ENCODE assay signal across 25 cellular contexts in genomic region chr10:88826390-88826789, GRCh38. TPM values are rescaled to one million over a fixed set of nuclear protein-coding genes. Genes with fewer than 3 reads are reported as not detected.
DNase-seq lines count a peak whose midpoint lies in the region; ATAC-seq, FAIRE-seq and TF ChIP-seq lines count a peak whose summit lies in the region.
"Had no signal": no experiment of that assay in that cellular context is flagged by ENCODE, and none has a peak within 500 bp of the region (broad histone marks: within the 10 kb centered on the region; RNA-seq: fewer than 3 reads in every experiment).

No MANE protein-coding gene starts in this region.

- no peak for TF ChIP-seq POLR2A in HepG2 (IDR thresholded peaks at IDR 0.05; ENCODE audit: insufficient read depth in 1 of 2, low read depth in 2 of 2, low read length in 2 of 2)

- no TSS peak for BruUV-seq in HepG2 (replicated peaks; lab: Mats Ljungman, UMichigan)

- no peaks in the 10 kb centered on the region for H3K27me3 ChIP-seq in CD4-positive, CD25-positive, alpha-beta regulatory T cell (ENCODE audit: control insufficient read depth, insufficient read depth, low read length)
- no peaks in the 10 kb centered on the region for H3K27me3 ChIP-seq in CD8-positive, alpha-beta T cell (ENCODE audit: insufficient read depth, low read length)
- 0 out of 5 replicates have a peak, but pooled peaks cover 0 to 4% of the 10 kb centered on the region in 2 experiments for H3K27me3 ChIP-seq in HepG2 (ENCODE audit: control insufficient read depth in 1 of 2, insufficient read depth in 2 of 2, low read length in 2 of 2)

- H3K4me1 Mint-ChIP-seq in CD4-positive, CD25-positive, alpha-beta regulatory T cell = peaks cover 41 to 83% (median 51%) of the 10 kb centered on the region in 4 donors
- H3K4me1 Mint-ChIP-seq in CD8-positive, alpha-beta T cell (ENCODE audit: low read depth) = peaks cover 66% of the 10 kb centered on the region
- peaks cover 51% of the 10 kb centered on the region for H3K4me1 Mint-ChIP-seq in activated CD4-positive, alpha-beta memory T cell treated with anti-CD3 and anti-CD28 coated beads for 36 hours (ENCODE audit: low read depth)
- peaks cover 49 to 51% of the 10 kb centered on the region in 2 donors for H3K4me1 Mint-ChIP-seq in immature natural killer cell

- H3K27me3 Mint-ChIP-seq in CD4-positive, CD25-positive, alpha-beta regulatory T cell = no peaks in the 10 kb centered on the region
- no peaks in the 10 kb centered on the region for H3K27me3 Mint-ChIP-seq in CD8-positive, alpha-beta T cell (ENCODE audit: low read depth)
- H3K27me3 Mint-ChIP-seq in activated CD4-positive, alpha-beta memory T cell treated with anti-CD3 and anti-CD28 coated beads for 36 hours = no peaks in the 10 kb centered on the region
- H3K27me3 Mint-ChIP-seq in immature natural killer cell (ENCODE audit: low read depth in 3 of 3) = peaks cover 0 to 4% (median 2%) of the 10 kb centered on the region in 3 donors

- H3K36me3 Mint-ChIP-seq in CD4-positive, CD25-positive, alpha-beta regulatory T cell = no peaks in the 10 kb centered on the region
- H3K36me3 Mint-ChIP-seq in CD8-positive, alpha-beta T cell = no peaks in the 10 kb centered on the region
- no peaks in the 10 kb centered on the region for H3K36me3 Mint-ChIP-seq in activated CD4-positive, alpha-beta memory T cell treated with anti-CD3 and anti-CD28 coated beads for 36 hours
- H3K36me3 Mint-ChIP-seq in immature natural killer cell = peaks cover 0 to 5% (median 3%) of the 10 kb centered on the region in 3 donors

- ATAC-seq in CD4-positive, CD25-positive, alpha-beta regulatory T cell (ENCODE audit: low read depth in 2 of 2) = peak; percentile 22 to 29
- ATAC-seq in CD8-positive, alpha-beta T cell = no peak
- ATAC-seq in HepG2 (no peak), GM21526 (IDR thresholded peaks at IDR 0.05; ENCODE audit: low FRiP score, unreplicated experiment) (no peak)
- ATAC-seq: activated CD4-positive, CD25-positive, alpha-beta regulatory T cell treated with anti-CD3 and anti-CD28 coated beads, Interleukin-2, amount 50 U/mL, for 24 hours; HCT116; heart right ventricle; left ventricle myocardium superior had no signal

- H3K27ac Mint-ChIP-seq in CD4-positive, CD25-positive, alpha-beta regulatory T cell = peak overlapping the region; percentile 73 to 91 (median 88)
- peak overlapping the region; percentile 72 for H3K27ac Mint-ChIP-seq in CD8-positive, alpha-beta T cell
- H3K27ac Mint-ChIP-seq in activated CD4-positive, alpha-beta memory T cell treated with anti-CD3 and anti-CD28 coated beads for 36 hours = peak overlapping the region; percentile 30
- peak overlapping the region; percentile 31 to 99 (median 78) for H3K27ac Mint-ChIP-seq in immature natural killer cell

- peak overlapping the region; percentile 73 for H3K4me3 ChIP-seq in CD4-positive, CD25-positive, alpha-beta regulatory T cell (ENCODE audit: low read depth, low read length)
- no peak overlapping the region for H3K4me3 ChIP-seq in CD8-positive, alpha-beta T cell (ENCODE audit: low read depth, low read length)
- H3K4me3 ChIP-seq in HepG2 (replicated peaks in 1 of 3; ENCODE audit: insufficient read depth in 1 of 3, low read depth in 2 of 3, low read length in 3 of 3) = no peak overlapping the region
- H3K4me3 ChIP-seq: heart right ventricle had no signal

- H3K4me3 Mint-ChIP-seq in CD4-positive, CD25-positive, alpha-beta regulatory T cell = peak overlapping the region in 3 of 4 donors; percentile 26 to 79 (median 63)
- peak overlapping the region; percentile 16 for H3K4me3 Mint-ChIP-seq in CD8-positive, alpha-beta T cell
- no peak overlapping the region for H3K4me3 Mint-ChIP-seq in activated CD4-positive, alpha-beta memory T cell treated with anti-CD3 and anti-CD28 coated beads for 36 hours
- peak overlapping the region; percentile 27 to 70 (median 41) for H3K4me3 Mint-ChIP-seq in immature natural killer cell

- no peak for TF ChIP-seq RAD21 in HepG2 (CRISPR knock-in tag; IDR thresholded peaks at IDR 0.05)

- WGBS in HepG2 (ENCODE audit: low lambda C conversion rate) = 42% methylated on average over 4 of the region's 4 CpGs

- H3K9ac ChIP-seq in HepG2 (ENCODE audit: insufficient read depth, low read depth, low read length) = no peak overlapping the region
- H3K9ac ChIP-seq: SK-N-SH had no signal

- TF ChIP-seq CTCF in CD8-positive, alpha-beta T cell (IDR thresholded peaks at IDR 0.05) = no peak
- no peak for TF ChIP-seq CTCF in HepG2 (CRISPR knock-in tag; IDR thresholded peaks at IDR 0.05)

- intact Hi-C loops in CD8-positive, alpha-beta T cell (cut with DNase I, micrococcal nuclease) = no loop called here
- intact Hi-C loops in activated CD4-positive, alpha-beta memory T cell treated with anti-CD3 and anti-CD28 coated beads for 36 hours (cut with micrococcal nuclease) = loop anchor here (5.0 to 10.0 kb wide), 4 partner anchors 244 to 962 kb away; partner anchors contain the start of genes KLLN, PTEN and RNLS
- intact Hi-C loops in HepG2 (cut with micrococcal nuclease; ENCODE audit: unreplicated experiment) = no loop called here

- peak overlapping the region; percentile 30 for H3K27ac ChIP-seq in CD4-positive, CD25-positive, alpha-beta regulatory T cell (ENCODE audit: insufficient read depth, low read length, poor library complexity, severe bottlenecking)
- H3K27ac ChIP-seq in CD8-positive, alpha-beta T cell (ENCODE audit: low read depth, low read length) = no peak overlapping the region
- no peak overlapping the region for H3K27ac ChIP-seq in HepG2 (ENCODE audit: extremely low read length, insufficient read depth, low read length)

- H3K36me3 ChIP-seq in CD4-positive, CD25-positive, alpha-beta regulatory T cell (ENCODE audit: control insufficient read depth, insufficient read depth, low read length) = no peaks in the 10 kb centered on the region
- H3K36me3 ChIP-seq in CD8-positive, alpha-beta T cell (ENCODE audit: insufficient read depth, low read length) = no peaks in the 10 kb centered on the region
- no peaks in the 10 kb centered on the region for H3K36me3 ChIP-seq in HepG2 (replicated peaks in 1 of 2; ENCODE audit: control insufficient read depth in 1 of 2, insufficient read depth in 2 of 2, low read length in 2 of 2)
- H3K36me3 ChIP-seq: heart right ventricle had no signal

- no peaks in the 10 kb centered on the region for H3K9me3 ChIP-seq in CD4-positive, CD25-positive, alpha-beta regulatory T cell (ENCODE audit: control insufficient read depth in 2 of 2, low read length in 2 of 2)
- no peaks in the 10 kb centered on the region for H3K9me3 ChIP-seq in CD8-positive, alpha-beta T cell (ENCODE audit: low read length)
- no peaks in the 10 kb centered on the region for H3K9me3 ChIP-seq in HepG2 (ENCODE audit: low read length)
- H3K9me3 ChIP-seq: heart right ventricle, SK-N-SH had no signal

- peaks cover 0 to 3% (median 0%) of the 10 kb centered on the region in 7 donors for H3K9me3 Mint-ChIP-seq in CD4-positive, CD25-positive, alpha-beta regulatory T cell
- peaks cover 3% of the 10 kb centered on the region for H3K9me3 Mint-ChIP-seq in CD8-positive, alpha-beta T cell
- no peaks in the 10 kb centered on the region for H3K9me3 Mint-ChIP-seq in activated CD4-positive, alpha-beta memory T cell treated with anti-CD3 and anti-CD28 coated beads for 36 hours
- H3K9me3 Mint-ChIP-seq in immature natural killer cell = no peaks in the 10 kb centered on the region

- H3K4me1 ChIP-seq in CD4-positive, CD25-positive, alpha-beta regulatory T cell (ENCODE audit: control insufficient read depth, insufficient read depth, low read length, poor library complexity, severe bottlenecking) = peaks cover 46% of the 10 kb centered on the region
- H3K4me1 ChIP-seq in CD8-positive, alpha-beta T cell (ENCODE audit: insufficient read depth, low read length) = peaks cover 31% of the 10 kb centered on the region
- no peaks in the 10 kb centered on the region for H3K4me1 ChIP-seq in HepG2 (ENCODE audit: insufficient read depth, low read length)

- no peak overlapping the region for H2AFZ ChIP-seq in HepG2 (ENCODE audit: low read length)

- no peak overlapping the region for H3K4me2 ChIP-seq in HepG2 (ENCODE audit: low read depth, low read length)
- H3K4me2 ChIP-seq: SK-N-SH had no signal

- POLR2A ChIA-PET in CD8-positive, alpha-beta T cell (lab: Charles Lee) = interaction anchor here (1.5 to 1.6 kb wide), 2 partner anchors 54 to 243 kb away, joined by 5 to 6 read pairs; partner anchors contain the start of genes RNLS and STAMBPL1
- POLR2A ChIA-PET in activated CD4-positive, alpha-beta memory T cell treated with anti-CD3 and anti-CD28 coated beads for 36 hours (lab: Charles Lee) = no interaction called here
- POLR2A ChIA-PET in HepG2 (lab: Yijun Ruan, JAX) = no interaction called here

- TF ChIP-seq EP300 in HepG2 (IDR thresholded peaks at IDR 0.05; ENCODE audit: low read depth in 2 of 2, low read length in 2 of 2) (no peak), HepG2 (CRISPR knock-in tag; IDR thresholded peaks at IDR 0.05; ENCODE audit: borderline replicate concordance) (no peak)

- no peaks in the 10 kb centered on the region for H3K79me2 ChIP-seq in HepG2 (ENCODE audit: insufficient read depth, low read length)

- peak in 1 of 3 donors; percentile 58 for DNase-seq in CD4-positive, CD25-positive, alpha-beta regulatory T cell
- DNase-seq in CD8-positive, alpha-beta T cell = no peak
- no peak for DNase-seq in activated CD4-positive, alpha-beta memory T cell treated with anti-CD3 and anti-CD28 coated beads for 36 hours
- DNase-seq in immature natural killer cell = no peak
- no peak for DNase-seq in HepG2 (ENCODE audit: low spot score)
- DNase-seq in cortex of kidney (lab: John Stamatoyannopoulos, UW) = no peak
- DNase-seq in mesenteric fat pad (ENCODE audit: low spot score) = no peak
- DNase-seq: amniotic stem cell; COR-L47; dermis blood vessel endothelial cell; heart right ventricle; left ventricle myocardium superior; NCI-H510A; RPMI8226; SK-N-SH; stimulated activated CD4-positive, alpha-beta T cell treated with anti-CD3 and anti-CD28 coated beads, Interleukin-4, amount 100 ng/mL, for 24 hours had no signal

- no peaks in the 10 kb centered on the region for H4K20me1 ChIP-seq in HepG2 (ENCODE audit: insufficient read depth, low read length)

- no peak for FAIRE-seq in HepG2 (lab: Jason Lieb, UNC)
- FAIRE-seq: bronchial epithelial cell had no signal

- in situ Hi-C loops in HepG2 (cut with HindIII; ENCODE audit: extremely low pct_ligation_motif_present, low pct_unique_long_range_greater_than_20kb) = loop anchor here (25.0 kb wide), 1 partner anchor 386 kb away; the partner anchor contains the start of gene CH25H

- CTCF ChIA-PET in CD8-positive, alpha-beta T cell (lab: Charles Lee) = interaction anchor here (0.9 to 8.7 kb wide), 5 partner anchors 11 to 391 kb away, joined by 3 to 75 read pairs (median 4); no protein-coding TSS in a partner anchor
- CTCF ChIA-PET in activated CD4-positive, alpha-beta memory T cell treated with anti-CD3 and anti-CD28 coated beads for 36 hours (lab: Charles Lee) = interaction anchor here (1.0 to 3.7 kb wide), 5 partner anchors 10 to 108 kb away, joined by 3 to 16 read pairs (median 7); no protein-coding TSS in a partner anchor
- CTCF ChIA-PET in HepG2 (lab: Yijun Ruan, JAX; ENCODE audit: low intra/inter-chr PET ratio, low total read pairs) = no interaction called here

RNA-seq across cellular contexts. Expression of gene LIPM, which starts 23.9 kb away (rescaled TPM):
- not detected for total RNA-seq in CD4-positive, CD25-positive, alpha-beta regulatory T cell
- polyA plus RNA-seq in CD4-positive, CD25-positive, alpha-beta regulatory T cell = not detected
- not detected for total RNA-seq in CD8-positive, alpha-beta T cell
- total RNA-seq in activated CD4-positive, alpha-beta memory T cell treated with anti-CD3 and anti-CD28 coated beads for 36 hours = not detected
- polyA plus RNA-seq in immature natural killer cell = not detected
- total RNA-seq in HepG2 (2016; rRNA removed; fragmentation: Illumina TruSeq; extraction: Trizol) = not detected in 2 replicates
- total RNA-seq in HepG2 (2016; cell fraction: cytosol; rRNA removed; fragmentation: Illumina TruSeq; extraction: Trizol; ENCODE audit: low read depth) = not detected in 2 replicates
- not detected in 2 replicates for total RNA-seq in HepG2 (2016; cell fraction: insoluble cytoplasmic fraction; rRNA removed; fragmentation: Illumina TruSeq; extraction: Trizol)
- total RNA-seq in HepG2 (2016; cell fraction: membrane; rRNA removed; fragmentation: Illumina TruSeq; extraction: Trizol) = not detected in 2 replicates
- total RNA-seq in HepG2 (2016; cell fraction: nucleus; rRNA removed; fragmentation: Illumina TruSeq; extraction: Trizol) = not detected in 2 replicates
- not detected in 2 replicates for polyA plus RNA-seq in HepG2 (2011; rRNA removed)
- not detected in 2 replicates for polyA plus RNA-seq in HepG2 (2011; cell fraction: cytosol; rRNA removed)
- polyA plus RNA-seq in HepG2 (2011; cell fraction: nucleus; rRNA removed) = not detected in 2 replicates
- polyA plus RNA-seq in HepG2 (2012) = not detected in 2 replicates
- not detected in 2 replicates for polyA plus RNA-seq in HepG2 (2016; cell fraction: cytosol; fragmentation: Illumina TruSeq; extraction: Trizol; ENCODE audit: low read depth)
- polyA plus RNA-seq in HepG2 (2016; cell fraction: insoluble cytoplasmic fraction; fragmentation: Illumina TruSeq; extraction: Trizol; ENCODE audit: low read depth) = not detected in 2 replicates
- not detected in 2 replicates for polyA plus RNA-seq in HepG2 (2016; cell fraction: membrane; fragmentation: Illumina TruSeq; extraction: Trizol; ENCODE audit: low read depth)
- not detected in 2 replicates for polyA plus RNA-seq in HepG2 (2016; cell fraction: nucleus; fragmentation: Illumina TruSeq; extraction: Trizol; ENCODE audit: insufficient read depth, low read depth)
- polyA minus RNA-seq in HepG2 (2011; rRNA and poly(A)+ RNA removed; ENCODE audit: low replicate concordance) = 0.26 TPM in 1 of 2 replicates, not detected in the other
- not detected in 2 replicates for polyA minus RNA-seq in HepG2 (2011; cell fraction: cytosol; rRNA and poly(A)+ RNA removed)
- polyA minus RNA-seq in HepG2 (2011; cell fraction: nucleus; rRNA and poly(A)+ RNA removed) = not detected in 2 replicates
- total RNA-seq in mesenteric fat pad = not detected
- total RNA-seq: bronchial epithelial cell, Daoy, dermis blood vessel endothelial cell, heart right ventricle, left ventricle myocardium superior, M059J, mononuclear cell, renal cortical epithelial cell, ureter had no signal
- polyA plus RNA-seq: heart right ventricle, SK-N-SH had no signal

RNA-seq across cellular contexts. Expression of gene ANKRD22, which starts 25.3 kb away (rescaled TPM):
- not detected for total RNA-seq in CD4-positive, CD25-positive, alpha-beta regulatory T cell
- under 1 TPM; 0.10 to 0.20 (median 0.18) TPM for polyA plus RNA-seq in CD4-positive, CD25-positive, alpha-beta regulatory T cell
- not detected for total RNA-seq in CD8-positive, alpha-beta T cell
- under 1 TPM; 0.12 to 0.24 TPM for total RNA-seq in activated CD4-positive, alpha-beta memory T cell treated with anti-CD3 and anti-CD28 coated beads for 36 hours
- 1 to 10 TPM in 1 of 3 donors, under 1 TPM in 1, not detected in 1; 0.84 to 1.2 TPM for polyA plus RNA-seq in immature natural killer cell
- total RNA-seq in HepG2 (2016; rRNA removed; fragmentation: Illumina TruSeq; extraction: Trizol) = not detected in 2 replicates
- not detected in 2 replicates for total RNA-seq in HepG2 (2016; cell fraction: cytosol; rRNA removed; fragmentation: Illumina TruSeq; extraction: Trizol; ENCODE audit: low read depth)
- not detected in 2 replicates for total RNA-seq in HepG2 (2016; cell fraction: insoluble cytoplasmic fraction; rRNA removed; fragmentation: Illumina TruSeq; extraction: Trizol)
- not detected in 2 replicates for total RNA-seq in HepG2 (2016; cell fraction: membrane; rRNA removed; fragmentation: Illumina TruSeq; extraction: Trizol)
- total RNA-seq in HepG2 (2016; cell fraction: nucleus; rRNA removed; fragmentation: Illumina TruSeq; extraction: Trizol) = not detected in 2 replicates
- polyA plus RNA-seq in HepG2 (2011; rRNA removed) = not detected in 2 replicates
- polyA plus RNA-seq in HepG2 (2011; cell fraction: cytosol; rRNA removed) = not detected in 2 replicates
- polyA plus RNA-seq in HepG2 (2011; cell fraction: nucleus; rRNA removed) = not detected in 2 replicates
- not detected in 2 replicates for polyA plus RNA-seq in HepG2 (2012)
- not detected in 2 replicates for polyA plus RNA-seq in HepG2 (2016; cell fraction: cytosol; fragmentation: Illumina TruSeq; extraction: Trizol; ENCODE audit: low read depth)
- polyA plus RNA-seq in HepG2 (2016; cell fraction: insoluble cytoplasmic fraction; fragmentation: Illumina TruSeq; extraction: Trizol; ENCODE audit: low read depth) = not detected in 2 replicates
- not detected in 2 replicates for polyA plus RNA-seq in HepG2 (2016; cell fraction: membrane; fragmentation: Illumina TruSeq; extraction: Trizol; ENCODE audit: low read depth)
- polyA plus RNA-seq in HepG2 (2016; cell fraction: nucleus; fragmentation: Illumina TruSeq; extraction: Trizol; ENCODE audit: insufficient read depth, low read depth) = not detected in 2 replicates
- not detected in 2 replicates for polyA minus RNA-seq in HepG2 (2011; rRNA and poly(A)+ RNA removed; ENCODE audit: low replicate concordance)
- polyA minus RNA-seq in HepG2 (2011; cell fraction: cytosol; rRNA and poly(A)+ RNA removed) = not detected in 2 replicates
- polyA minus RNA-seq in HepG2 (2011; cell fraction: nucleus; rRNA and poly(A)+ RNA removed) = not detected in 2 replicates
- total RNA-seq in mesenteric fat pad = 0.80 TPM
- total RNA-seq: Daoy, dermis blood vessel endothelial cell, left ventricle myocardium superior, M059J had no signal

RNA-seq across cellular contexts. Expression of gene STAMBPL1, which starts 53.7 kb away (rescaled TPM):
- 40.5 TPM for total RNA-seq in CD4-positive, CD25-positive, alpha-beta regulatory T cell
- polyA plus RNA-seq in CD4-positive, CD25-positive, alpha-beta regulatory T cell = 10 to 100 TPM; 12.2 to 15.3 (median 13.9) TPM
- total RNA-seq in CD8-positive, alpha-beta T cell = 10 to 100 TPM; 16.5 to 18.9 TPM
- 10 to 100 TPM; 27.9 to 28.2 TPM for total RNA-seq in activated CD4-positive, alpha-beta memory T cell treated with anti-CD3 and anti-CD28 coated beads for 36 hours
- 1 to 10 TPM; 4.2 to 8.4 (median 7.3) TPM for polyA plus RNA-seq in immature natural killer cell
- 1.5 and 1.6 TPM in 2 replicates for total RNA-seq in HepG2 (2016; rRNA removed; fragmentation: Illumina TruSeq; extraction: Trizol)
- 0.79 and 1.1 TPM in 2 replicates for total RNA-seq in HepG2 (2016; cell fraction: cytosol; rRNA removed; fragmentation: Illumina TruSeq; extraction: Trizol; ENCODE audit: low read depth)
- total RNA-seq in HepG2 (2016; cell fraction: insoluble cytoplasmic fraction; rRNA removed; fragmentation: Illumina TruSeq; extraction: Trizol) = 1.7 TPM in 2 replicates
- total RNA-seq in HepG2 (2016; cell fraction: membrane; rRNA removed; fragmentation: Illumina TruSeq; extraction: Trizol) = 1.5 and 1.6 TPM in 2 replicates
- total RNA-seq in HepG2 (2016; cell fraction: nucleus; rRNA removed; fragmentation: Illumina TruSeq; extraction: Trizol) = 3.3 and 3.9 TPM in 2 replicates
- 1.0 and 1.4 TPM in 2 replicates for polyA plus RNA-seq in HepG2 (2011; rRNA removed)
- 0.82 and 0.91 TPM in 2 replicates for polyA plus RNA-seq in HepG2 (2011; cell fraction: cytosol; rRNA removed)
- polyA plus RNA-seq in HepG2 (2011; cell fraction: nucleus; rRNA removed) = 1.6 and 2.4 TPM in 2 replicates
- polyA plus RNA-seq in HepG2 (2012) = 0.62 and 0.73 TPM in 2 replicates
- polyA plus RNA-seq in HepG2 (2016; cell fraction: cytosol; fragmentation: Illumina TruSeq; extraction: Trizol; ENCODE audit: low read depth) = 0.42 and 0.52 TPM in 2 replicates
- polyA plus RNA-seq in HepG2 (2016; cell fraction: insoluble cytoplasmic fraction; fragmentation: Illumina TruSeq; extraction: Trizol; ENCODE audit: low read depth) = 1.2 and 1.9 TPM in 2 replicates
- 0.41 and 0.76 TPM in 2 replicates for polyA plus RNA-seq in HepG2 (2016; cell fraction: membrane; fragmentation: Illumina TruSeq; extraction: Trizol; ENCODE audit: low read depth)
- 0.38 and 1.6 TPM in 2 replicates for polyA plus RNA-seq in HepG2 (2016; cell fraction: nucleus; fragmentation: Illumina TruSeq; extraction: Trizol; ENCODE audit: insufficient read depth, low read depth)
- 1.6 and 17.0 TPM in 2 replicates for polyA minus RNA-seq in HepG2 (2011; rRNA and poly(A)+ RNA removed; ENCODE audit: low replicate concordance)
- polyA minus RNA-seq in HepG2 (2011; cell fraction: cytosol; rRNA and poly(A)+ RNA removed) = 0.49 and 0.62 TPM in 2 replicates
- polyA minus RNA-seq in HepG2 (2011; cell fraction: nucleus; rRNA and poly(A)+ RNA removed) = 5.2 and 5.8 TPM in 2 replicates
- total RNA-seq in mesenteric fat pad = 5.1 TPM

Comparison
In these comparisons a context has a peak if more than half of its experiments do, and no peak if none do; other contexts are left out.
1. ATAC-seq: peak in CD4-positive, CD25-positive, alpha-beta regulatory T cell (2 of 2); none in CD8-positive, alpha-beta T cell (single experiment), HepG2 (single experiment) and GM21526 (single experiment).
2. H3K27ac Mint-ChIP-seq: peak in every context shown above with its lines; median percentile 88 in CD4-positive, CD25-positive, alpha-beta regulatory T cell; 78 in immature natural killer cell; 72 in CD8-positive, alpha-beta T cell; 30 in activated CD4-positive, alpha-beta memory T cell treated with anti-CD3 and anti-CD28 coated beads for 36 hours.